6 cellular contexts compared by ENCODE assay signal in the genomic region with DNA sequence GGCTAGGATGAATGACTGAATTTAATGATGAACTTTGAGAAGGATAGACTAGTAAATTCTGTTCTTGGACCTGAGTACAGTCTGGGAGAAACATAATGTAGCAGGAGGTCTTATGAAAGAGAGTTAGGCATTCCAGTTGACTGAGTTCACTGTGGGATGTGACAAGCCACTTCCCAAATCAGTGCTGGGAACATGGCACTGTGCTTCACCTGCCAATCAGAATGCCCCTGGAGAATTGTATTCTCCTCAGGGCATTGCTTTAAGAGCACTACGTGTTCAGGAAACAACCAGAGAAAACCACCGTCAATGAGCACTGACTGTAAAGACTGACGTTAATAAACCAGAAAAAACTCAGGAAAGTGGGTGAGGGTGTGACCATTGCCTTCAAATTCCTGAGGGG. TPM values are rescaled to one million over a fixed set of nuclear protein-coding genes. Genes with fewer than 3 reads are reported as not detected.
DNase-seq lines count a peak whose midpoint lies in the region; ATAC-seq and TF ChIP-seq lines count a peak whose summit lies in the region.

No MANE protein-coding gene starts in this region.

- H3K36me3 ChIP-seq in mucosa of descending colon (ENCODE audit: low read depth) = peaks cover 5% of the 10 kb centered on the region

- DNase-seq in LHCN-M2 (ENCODE audit: low read depth) (peak; percentile 82), coronary artery (ENCODE audit: low spot score) (no peak), retinal pigment epithelial cell (ENCODE audit: low read depth) (no peak), mucosa of descending colon (no peak), CD1c-positive myeloid dendritic cell (ENCODE audit: extremely low spot score) (no peak)

- no peaks in the 10 kb centered on the region for H3K9me3 ChIP-seq in mucosa of descending colon

- H3K4me3 ChIP-seq in coronary artery (peak overlapping the region; percentile 95), retinal pigment epithelial cell (ENCODE audit: low read length) (peak overlapping the region; percentile 86), mucosa of descending colon (no peak overlapping the region)

- intact Hi-C loops in mucosa of descending colon (cut with DNase I, micrococcal nuclease) = loop anchor here in 1 of 2 donors (5.0 kb wide), 1 partner anchor 73 kb away; the partner anchor contains the start of genes CREB3 and TLN1

- peaks cover 55% of the 10 kb centered on the region for H3K4me1 ChIP-seq in mucosa of descending colon (ENCODE audit: low read depth)

- peak overlapping the region; percentile 99 for H3K27ac ChIP-seq in coronary artery

- no peak for ATAC-seq in GM19467 (IDR thresholded peaks at IDR 0.05; ENCODE audit: unreplicated experiment)
- no peak for ATAC-seq in mucosa of descending colon

- TF ChIP-seq CTCF in coronary artery (IDR thresholded peaks at IDR 0.05) (no peak), retinal pigment epithelial cell (conservative IDR thresholded peaks at IDR 0.05; ENCODE audit: low read depth, low read length) (no peak), mucosa of descending colon (IDR thresholded peaks at IDR 0.05) (no peak)

RNA-seq across cellular contexts. Expression of gene CCDC107, which starts 1.2 kb away (rescaled TPM):
- total RNA-seq in LHCN-M2 (2014; rRNA removed) = 11.1 and 13.3 TPM in 2 replicates
- 36.5 TPM for polyA plus RNA-seq in LHCN-M2 (2012)
- total RNA-seq in mucosa of descending colon = 10 to 100 TPM; 25.2 to 55.8 (median 35.8) TPM

RNA-seq across cellular contexts. Expression of gene RMRP, which starts 1.5 kb away (rescaled TPM):
- total RNA-seq in LHCN-M2 (2014; rRNA removed) (5,651 and 6,728 TPM in 2 replicates), mucosa of descending colon (over 10,000 TPM in 2 of 3 donors, 1,000 to 10,000 TPM in 1; 9,213 to 30,268 (median 19,463) TPM)
- 16.9 TPM for polyA plus RNA-seq in LHCN-M2 (2012)

RNA-seq across cellular contexts. Expression of gene ARHGEF39, which starts 5.7 kb away (rescaled TPM):
- total RNA-seq in LHCN-M2 (2014; rRNA removed) (4.4 and 4.5 TPM in 2 replicates), mucosa of descending colon (10 to 100 TPM in 1 of 3 donors, 1 to 10 TPM in 2; 2.6 to 10.3 (median 6.4) TPM)
- 1.6 TPM for polyA plus RNA-seq in LHCN-M2 (2012)

RNA-seq across cellular contexts. Expression of gene SIT1, which starts 8.6 kb away (rescaled TPM):
- total RNA-seq in LHCN-M2 (2014; rRNA removed) (0.26 and 0.63 TPM in 2 replicates), mucosa of descending colon (1 to 10 TPM; 1.2 to 3.3 (median 1.9) TPM)
- polyA plus RNA-seq in LHCN-M2 (2012) = 0.09 TPM

RNA-seq across cellular contexts. Expression of gene CA9, which starts 14.4 kb away (rescaled TPM):
- total RNA-seq in LHCN-M2 (2014; rRNA removed) = 2.4 and 3.8 TPM in 2 replicates
- 3.3 TPM for polyA plus RNA-seq in LHCN-M2 (2012)
- 1 to 10 TPM in 1 of 3 donors, under 1 TPM in 1, not detected in 1; 0.61 to 1.7 TPM for total RNA-seq in mucosa of descending colon
